In the genomic region with DNA sequence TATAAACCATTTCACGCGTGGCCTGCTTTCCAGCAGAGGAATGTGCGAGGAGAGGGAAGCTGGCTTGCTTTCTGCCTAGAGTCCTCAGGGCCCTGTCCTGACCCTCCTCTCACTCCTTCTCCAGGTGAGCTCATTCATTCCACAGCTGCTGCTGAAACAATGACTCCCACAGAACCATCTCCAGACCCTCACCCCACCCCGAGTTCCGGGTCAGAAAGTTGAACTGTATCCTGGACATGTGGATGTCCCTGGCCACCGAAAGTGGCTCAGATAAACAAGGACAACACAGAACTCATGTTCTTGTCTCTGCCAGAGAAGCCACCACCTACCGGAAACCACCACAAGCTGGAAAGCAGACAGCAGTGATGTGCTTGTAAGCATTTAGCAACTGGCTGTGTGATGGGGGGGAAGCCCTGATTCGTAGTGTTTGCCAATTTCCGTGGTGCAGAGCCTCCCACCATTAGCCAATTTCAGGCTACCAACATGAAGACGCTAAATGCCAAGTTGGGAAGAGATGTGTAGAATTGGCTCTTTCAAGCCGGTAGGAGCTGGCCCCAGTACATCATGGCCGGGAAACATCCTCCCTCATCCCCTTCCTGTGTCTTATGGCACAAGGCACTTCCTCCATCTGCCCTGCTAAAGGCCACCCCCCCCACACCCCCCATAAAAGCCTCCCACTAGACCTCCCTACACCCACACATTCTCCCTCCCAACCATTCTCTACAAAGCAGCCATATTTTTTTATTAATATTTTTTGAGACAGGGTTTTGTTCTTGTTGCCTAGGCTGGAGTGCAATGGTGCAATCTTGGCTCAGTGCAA, we compare ENCODE assay signal across 7 cellular contexts. TPM values are rescaled to one million over a fixed set of nuclear protein-coding genes. Genes with fewer than 3 reads are reported as not detected.
DNase-seq lines count a peak whose midpoint lies in the region; ATAC-seq, FAIRE-seq and TF ChIP-seq lines count a peak whose summit lies in the region.
"Had no signal": no experiment of that assay in that cellular context is flagged by ENCODE, and none has a peak within 500 bp of the region (broad histone marks: within the 10 kb centered on the region; RNA-seq: fewer than 3 reads in every experiment).

No MANE protein-coding gene starts in this region.

- H3K36me3 ChIP-seq in left ventricle myocardium inferior (no peaks in the 10 kb centered on the region), trophoblast cell (ENCODE audit: control insufficient read depth in 1 of 2, insufficient read depth in 2 of 2, low read length in 2 of 2) (no peaks in the 10 kb centered on the region)

- H2AK5ac ChIP-seq in trophoblast cell (ENCODE audit: low read length): no peak overlapping the region

- intact Hi-C loops in left ventricle myocardium inferior (cut with micrococcal nuclease): no loop called here

- peak; percentile 35 for FAIRE-seq in GM19239 (lab: Jason Lieb, UNC)

- DNase-seq in GM19239 (ENCODE audit: insufficient read length, low spot score) (no peak), left ventricle myocardium inferior (no peak), trophoblast cell (no peak)

- peaks cover 26% of the 10 kb centered on the region for H3K4me1 ChIP-seq in left ventricle myocardium inferior
- H3K4me1 ChIP-seq in trophoblast cell (ENCODE audit: control insufficient read depth in 1 of 2, insufficient read depth in 2 of 2, low read length in 2 of 2): peaks cover 9 to 11% of the 10 kb centered on the region in 2 experiments

- no peak overlapping the region for H3K4me3 ChIP-seq in left ventricle myocardium inferior
- H3K4me3 ChIP-seq in trophoblast cell (ENCODE audit: low read depth, low read length): no peak overlapping the region

- no peak overlapping the region for H3K4me2 ChIP-seq in trophoblast cell (ENCODE audit: low read length)

- no peak overlapping the region for H2AFZ ChIP-seq in trophoblast cell (ENCODE audit: insufficient read depth, low read length, poor library complexity)

- no peaks in the 10 kb centered on the region for H3K9me3 ChIP-seq in left ventricle myocardium inferior (replicated peaks)
- H3K9me3 ChIP-seq in trophoblast cell (ENCODE audit: insufficient read depth, low read depth, low read length): peaks cover 5% of the 10 kb centered on the region

- no peak overlapping the region for H4K12ac ChIP-seq in trophoblast cell (ENCODE audit: low read depth, low read length)

- no peak overlapping the region for H3K14ac ChIP-seq in trophoblast cell (ENCODE audit: low read length)

- no peak overlapping the region for H3K23ac ChIP-seq in trophoblast cell (ENCODE audit: low read length)

- H3K79me2 ChIP-seq in trophoblast cell (ENCODE audit: control insufficient read depth, insufficient read depth, low read length, poor library complexity): no peaks in the 10 kb centered on the region

- H3K27me3 ChIP-seq in left ventricle myocardium inferior (ENCODE audit: low read depth) (no peaks in the 10 kb centered on the region), trophoblast cell (ENCODE audit: insufficient read depth, low read length) (no peaks in the 10 kb centered on the region)

- WGBS in trophoblast cell (ENCODE audit: extremely low coverage, insufficient coverage, insufficient read length): no CpG with 5 or more reads among the region's 12 CpGs

- no peak overlapping the region for H4K91ac ChIP-seq in trophoblast cell (ENCODE audit: low read depth, low read length)

- H3K79me1 ChIP-seq in trophoblast cell (ENCODE audit: low read length): peaks cover 2% of the 10 kb centered on the region

- H3K27ac ChIP-seq in VCaP (peak overlapping the region; percentile 99), left ventricle myocardium inferior (replicated peaks) (peak overlapping the region; percentile 77), trophoblast cell (ENCODE audit: low read depth, low read length) (no peak overlapping the region)

- H2BK120ac ChIP-seq in trophoblast cell (ENCODE audit: insufficient read depth, low read length, poor library complexity): no peak overlapping the region

- H3K4ac ChIP-seq in trophoblast cell (ENCODE audit: low read depth, low read length): no peak overlapping the region

- H4K8ac ChIP-seq in trophoblast cell (ENCODE audit: low read depth, low read length): no peak overlapping the region

- no peak overlapping the region for H3K18ac ChIP-seq in trophoblast cell (ENCODE audit: low read length)

- H2BK5ac ChIP-seq in trophoblast cell (ENCODE audit: low read depth, low read length, poor library complexity): no peak overlapping the region

- TF ChIP-seq CTCF in VCaP (conservative IDR thresholded peaks at IDR 0.05) (no peak), left ventricle myocardium inferior (IDR thresholded peaks at IDR 0.05; ENCODE audit: borderline replicate concordance) (no peak)

- no peak for ATAC-seq in HG03460 (IDR thresholded peaks at IDR 0.05; ENCODE audit: unreplicated experiment)
- ATAC-seq in HG02938 (IDR thresholded peaks at IDR 0.05; ENCODE audit: unreplicated experiment): no peak

- no peak overlapping the region for H3K9ac ChIP-seq in trophoblast cell (ENCODE audit: low read length)

- no peak overlapping the region for H2BK12ac ChIP-seq in trophoblast cell (ENCODE audit: low read length)

RNA-seq across cellular contexts. Expression of a gene that starts 5.0 kb away (rescaled TPM):
- total RNA-seq in left ventricle myocardium inferior: not detected
- polyA plus RNA-seq in trophoblast cell (2013): 0.58 and 0.97 TPM in 2 replicates

RNA-seq across cellular contexts. Expression of a gene that starts 19.4 kb away (rescaled TPM):
- total RNA-seq in left ventricle myocardium inferior: 37.8 TPM
- polyA plus RNA-seq in trophoblast cell (2013): 47.3 and 49.0 TPM in 2 replicates

RNA-seq across cellular contexts. Expression of a gene that starts 23.1 kb away (rescaled TPM):
- total RNA-seq in left ventricle myocardium inferior: 41.8 TPM
- polyA plus RNA-seq in trophoblast cell (2013): 11.2 and 11.7 TPM in 2 replicates

RNA-seq across cellular contexts. Expression of a gene that starts 24.3 kb away (rescaled TPM):
- total RNA-seq in left ventricle myocardium inferior: 365 TPM
- 2,017 and 2,072 TPM in 2 replicates for polyA plus RNA-seq in trophoblast cell (2013)

RNA-seq across cellular contexts. Expression of a gene that starts 27.1 kb away (rescaled TPM):
- total RNA-seq in left ventricle myocardium inferior: not detected
- 0.04 TPM in 1 of 2 replicates, not detected in the other for polyA plus RNA-seq in trophoblast cell (2013)
- total RNA-seq: mononuclear cell had no signal
